6 cellular contexts compared by ENCODE assay signal in genomic region chr5:177545487-177546261, GRCh38. TPM values are rescaled to one million over a fixed set of nuclear protein-coding genes. Genes with fewer than 3 reads are reported as not detected.
DNase-seq lines count a peak whose midpoint lies in the region; ATAC-seq and TF ChIP-seq lines count a peak whose summit lies in the region.

No MANE protein-coding gene starts in this region.

- no peaks in the 10 kb centered on the region for H3K9me3 Mint-ChIP-seq in activated naive CD4-positive, alpha-beta T cell treated with anti-CD3 and anti-CD28 coated beads for 36 hours

- peaks cover 9 to 76% (median 61%) of the 10 kb centered on the region in 12 donors for H3K4me1 ChIP-seq in heart left ventricle

- DNase-seq in activated naive CD4-positive, alpha-beta T cell treated with anti-CD3 and anti-CD28 coated beads for 36 hours: no peak
- no peak for DNase-seq in activated naive CD4-positive, alpha-beta T cell treated with Interleukin-2 at 50 U/mL for 16 hours
- DNase-seq in heart left ventricle (peak in 4 of 5 donors; percentile 61 to 75 (median 66)), ureter (ENCODE audit: low spot score) (peak; percentile 56)
- no peak for DNase-seq in activated CD4-positive, alpha-beta T cell treated with anti-CD3 and anti-CD28 coated beads, Interleukin-2, amount 50 U/mL, for 48 hours

- H3K36me3 ChIP-seq in heart left ventricle: peaks cover 0 to 17% (median 3%) of the 10 kb centered on the region in 9 donors

- 45 to 76% (median 51%) methylated on average over 4 of the region's 4 CpGs for WGBS in heart left ventricle, 4 donors

- peak overlapping the region; percentile 30 for H3K27ac Mint-ChIP-seq in activated naive CD4-positive, alpha-beta T cell treated with anti-CD3 and anti-CD28 coated beads for 36 hours

- peaks cover 6% of the 10 kb centered on the region for H3K36me3 Mint-ChIP-seq in activated naive CD4-positive, alpha-beta T cell treated with anti-CD3 and anti-CD28 coated beads for 36 hours (ENCODE audit: low read depth)

- intact Hi-C loops in activated naive CD4-positive, alpha-beta T cell treated with anti-CD3 and anti-CD28 coated beads for 36 hours (cut with micrococcal nuclease): no loop called here
- intact Hi-C loops in heart left ventricle (cut with DNase I): loop anchor here in 1 of 10 donors (10.0 kb wide), 1 partner anchor 49 kb away; the partner anchor contains the start of gene TMED9

- peaks cover 24% of the 10 kb centered on the region for H3K4me1 Mint-ChIP-seq in activated naive CD4-positive, alpha-beta T cell treated with anti-CD3 and anti-CD28 coated beads for 36 hours (ENCODE audit: low read depth)

- no peak overlapping the region for H3K4me3 Mint-ChIP-seq in activated naive CD4-positive, alpha-beta T cell treated with anti-CD3 and anti-CD28 coated beads for 36 hours

- ATAC-seq in heart left ventricle (peak; percentile 74 to 85 (median 82)), GM19023 (IDR thresholded peaks at IDR 0.05; ENCODE audit: unreplicated experiment) (no peak)

- TF ChIP-seq CTCF in heart left ventricle (IDR thresholded peaks at IDR 0.05): no peak

- H3K27ac ChIP-seq in heart left ventricle: peak overlapping the region in 11 of 12 donors; percentile 27 to 85 (median 71)

- H3K9me3 ChIP-seq in heart left ventricle: no peaks in the 10 kb centered on the region

- no peaks in the 10 kb centered on the region for H3K27me3 Mint-ChIP-seq in activated naive CD4-positive, alpha-beta T cell treated with anti-CD3 and anti-CD28 coated beads for 36 hours (ENCODE audit: low read depth)

- CTCF ChIA-PET in activated naive CD4-positive, alpha-beta T cell treated with anti-CD3 and anti-CD28 coated beads for 36 hours (lab: Charles Lee): interaction anchor here (0.6 to 1.9 kb wide), 3 partner anchors 33 to 50 kb away, joined by 3 to 5 read pairs (median 4); no protein-coding TSS in a partner anchor

- H3K4me3 ChIP-seq in heart left ventricle: no peak overlapping the region

- no peak for TF ChIP-seq POLR2A in heart left ventricle (IDR thresholded peaks at IDR 0.05)

- no peaks in the 10 kb centered on the region for H3K27me3 ChIP-seq in heart left ventricle

RNA-seq across cellular contexts. Expression of gene FAM193B, which starts 8.7 kb away (rescaled TPM):
- 10 to 100 TPM; 87.4 to 87.8 TPM for total RNA-seq in activated naive CD4-positive, alpha-beta T cell treated with anti-CD3 and anti-CD28 coated beads for 36 hours
- total RNA-seq in heart left ventricle (10 to 100 TPM; 13.1 to 34.4 (median 20.2) TPM), ureter (76.0 TPM)
- polyA plus RNA-seq in heart left ventricle: 10 to 100 TPM; 17.4 to 58.9 TPM

RNA-seq across cellular contexts. Expression of gene DDX41, which starts 28.9 kb away (rescaled TPM):
- 100 to 1,000 TPM; 142 to 147 TPM for total RNA-seq in activated naive CD4-positive, alpha-beta T cell treated with anti-CD3 and anti-CD28 coated beads for 36 hours
- total RNA-seq in heart left ventricle: 10 to 100 TPM; 24.4 to 53.8 (median 37.7) TPM
- 10 to 100 TPM; 33.0 to 65.4 TPM for polyA plus RNA-seq in heart left ventricle
- total RNA-seq in ureter: 89.1 TPM

RNA-seq across cellular contexts. Expression of gene DOK3, which starts 36.0 kb away (rescaled TPM):
- 1 to 10 TPM in 1 of 2 experiments, under 1 TPM in 1; 0.37 to 1.3 TPM for total RNA-seq in activated naive CD4-positive, alpha-beta T cell treated with anti-CD3 and anti-CD28 coated beads for 36 hours
- total RNA-seq in heart left ventricle (10 to 100 TPM in 1 of 9 donors, 1 to 10 TPM in 7, under 1 TPM in 1; 0.77 to 23.8 (median 2.7) TPM), ureter (7.9 TPM)
- 1 to 10 TPM; 1.1 to 3.0 TPM for polyA plus RNA-seq in heart left ventricle

RNA-seq across cellular contexts. Expression of gene TMED9, which starts 46.3 kb away (rescaled TPM):
- total RNA-seq in activated naive CD4-positive, alpha-beta T cell treated with anti-CD3 and anti-CD28 coated beads for 36 hours: 100 to 1,000 TPM; 110 TPM
- 100 to 1,000 TPM in 2 of 9 donors, 10 to 100 TPM in 7; 46.2 to 138 (median 77.0) TPM for total RNA-seq in heart left ventricle
- polyA plus RNA-seq in heart left ventricle: 100 to 1,000 TPM in 1 of 2 donors, 10 to 100 TPM in 1; 62.8 to 321 TPM
- total RNA-seq in ureter: 137 TPM

RNA-seq across cellular contexts. Expression of gene PDLIM7, which starts 48.3 kb away (rescaled TPM):
- total RNA-seq in activated naive CD4-positive, alpha-beta T cell treated with anti-CD3 and anti-CD28 coated beads for 36 hours: 10 to 100 TPM; 41.2 to 42.2 TPM
- total RNA-seq in heart left ventricle (100 to 1,000 TPM in 1 of 9 donors, 10 to 100 TPM in 8; 36.3 to 124 (median 49.4) TPM), ureter (218 TPM)
- 10 to 100 TPM; 89.9 to 95.1 TPM for polyA plus RNA-seq in heart left ventricle

Comparison
In these comparisons a context has a peak if more than half of its experiments do, and no peak if none do; other contexts are left out.
1. DNase-seq: peak in heart left ventricle (4 of 5) and ureter (single experiment); none in activated naive CD4-positive, alpha-beta T cell treated with anti-CD3 and anti-CD28 coated beads for 36 hours (single experiment), activated naive CD4-positive, alpha-beta T cell treated with Interleukin-2 at 50 U/mL for 16 hours (single experiment) and activated CD4-positive, alpha-beta T cell treated with anti-CD3 and anti-CD28 coated beads, Interleukin-2, amount 50 U/mL, for 48 hours (0 of 2).